8 cellular contexts compared by ENCODE assay signal in the genomic region with DNA sequence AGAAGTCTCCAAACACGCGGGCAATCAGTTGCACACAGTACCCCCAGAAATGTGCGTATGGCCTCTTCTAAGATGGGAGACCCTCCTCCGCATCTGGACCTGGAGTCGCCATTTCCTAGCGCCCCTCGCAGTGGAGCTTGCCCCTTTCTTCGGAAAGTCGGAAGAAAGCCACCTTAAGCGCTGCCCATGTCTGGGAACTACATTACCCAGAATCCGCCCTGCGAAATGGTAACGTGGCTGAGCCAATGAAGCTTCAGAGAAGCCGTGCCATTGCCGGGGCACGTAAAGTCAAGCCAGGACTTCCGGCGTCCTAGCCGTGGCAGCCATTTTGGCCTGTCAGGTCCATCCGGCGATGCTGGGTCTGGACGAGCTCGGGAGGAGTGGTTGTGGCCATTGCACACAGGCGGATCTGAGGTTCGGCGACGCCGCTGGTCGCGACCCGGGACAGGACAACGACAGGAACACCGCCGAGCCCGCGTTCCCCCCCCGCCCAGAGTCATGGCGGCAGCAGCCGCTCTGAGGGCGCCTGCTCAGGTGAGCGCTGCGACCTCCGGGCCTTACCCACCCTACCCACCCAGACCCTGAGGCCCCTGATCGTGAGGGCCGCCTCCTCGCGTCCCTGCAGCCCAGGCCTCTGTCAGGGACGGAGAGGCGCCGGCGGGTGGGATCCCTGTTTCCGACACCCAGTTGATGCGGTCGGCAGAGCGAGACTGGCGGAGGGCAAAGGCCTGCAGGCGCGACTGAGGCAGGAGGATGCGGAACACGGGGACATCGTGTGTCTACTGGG.
A peak's percentile ranks its signal among the peaks of the same experiment; 100 is the strongest.
DNase-seq lines count a peak whose midpoint lies in the region; ATAC-seq and TF ChIP-seq lines count a peak whose summit lies in the region.

A gene (plus strand): TSS at position 332 of the 787 bp plus-strand sequence. CDS start 167 bp downstream, at position 499.

- DNase-seq in AG08395 (ENCODE audit: low spot score) = peak; percentile 97
- DNase-seq in NCI-H510A treated with DMSO at 0.1 percent for 48 hours (lab: John Stamatoyannopoulos, UW) = peak; percentile 71
- peak; percentile 90 for DNase-seq in activated CD4-positive, alpha-beta T cell treated with anti-CD3 and anti-CD28 coated beads for 48 hours
- DNase-seq in coronary artery (ENCODE audit: low spot score) = peak; percentile 88
- peak; percentile 90 for DNase-seq in stimulated activated CD4-positive, alpha-beta T cell treated with anti-CD3 and anti-CD28 coated beads, Interleukin-1b, Interleukin-23, amount 100 ng/mL, for 48 hours

- peak within 1 kb of the TSS; percentile 66 to 77 for H3K27ac ChIP-seq in coronary artery
- peak within 1 kb of the TSS; percentile 19 for H3K27ac ChIP-seq in layer of hippocampus (ENCODE audit: low read depth, low read length)

- TF ChIP-seq CTCF in coronary artery (IDR thresholded peaks at IDR 0.05) = no peak

- no peaks in the 10 kb centered on the region for H3K27me3 ChIP-seq in layer of hippocampus (ENCODE audit: control insufficient read depth, insufficient read depth, low read length)

- H3K4me3 ChIP-seq in coronary artery = peak within 1 kb of the TSS; percentile 78

- ATAC-seq in GM18907 (IDR thresholded peaks at IDR 0.05; ENCODE audit: unreplicated experiment) (peak; percentile 97), HG03159 (IDR thresholded peaks at IDR 0.05; ENCODE audit: unreplicated experiment) (peak; percentile 96)

Comparison
In these comparisons a context has a peak if more than half of its experiments do, and no peak if none do; other contexts are left out.
1. Peak in every context shown above with its lines: DNase-seq, ATAC-seq, H3K4me3 ChIP-seq and H3K27ac ChIP-seq.